18 cellular contexts compared by ENCODE assay signal in genomic region chr9:97518166-97518908, GRCh38. TPM values are rescaled to one million over a fixed set of nuclear protein-coding genes. Genes with fewer than 3 reads are reported as not detected.
DNase-seq lines count a peak whose midpoint lies in the region; ATAC-seq and TF ChIP-seq lines count a peak whose summit lies in the region.
"Had no signal": no experiment of that assay in that cellular context is flagged by ENCODE, and none has a peak within 500 bp of the region (broad histone marks: within the 10 kb centered on the region; RNA-seq: fewer than 3 reads in every experiment).

No MANE protein-coding gene starts in this region.

- H3K4me3 ChIP-seq in adrenal gland: no peak overlapping the region
- no peak overlapping the region for H3K4me3 ChIP-seq in mucosa of rectum (ENCODE audit: low read length in 2 of 2)

- H3K36me3 ChIP-seq in adrenal gland (replicated peaks in 1 of 2) (no peaks in the 10 kb centered on the region), mucosa of rectum (ENCODE audit: control insufficient read depth in 2 of 2, insufficient read depth in 2 of 2, low read length in 2 of 2) (no peaks in the 10 kb centered on the region)

- no peak for TF ChIP-seq CTCF in adrenal gland (IDR thresholded peaks at IDR 0.05)

- no peaks in the 10 kb centered on the region for H3K9me3 Mint-ChIP-seq in stimulated activated effector memory CD8-positive, alpha-beta T cell treated with anti-CD3 and anti-CD28 coated beads, Interleukin-12 subunit alpha, Interleukin-12 subunit beta, amount 100 ng/mL, for 72 hours
- H3K9me3 Mint-ChIP-seq in activated naive CD8-positive, alpha-beta T cell treated with anti-CD3 and anti-CD28 coated beads for 36 hours: no peaks in the 10 kb centered on the region
- H3K9me3 Mint-ChIP-seq: activated naive CD4-positive, alpha-beta T cell treated with anti-CD3 and anti-CD28 coated beads for 36 hours; CD4-positive, alpha-beta memory T cell; type B pancreatic cell had no signal

- intact Hi-C loops in adrenal gland (cut with DNase I): no loop called here

- WGBS in adrenal gland, 4 donors: 68 to 80% (median 70%) methylated on average over 9 of the region's 9 CpGs

- in situ Hi-C loops in G401 (cut with HindIII; ENCODE audit: low sequenced_read_pairs): no loop called here

- peak; percentile 20 for ATAC-seq in stimulated activated effector memory CD8-positive, alpha-beta T cell treated with anti-CD3 and anti-CD28 coated beads, Interleukin-12 subunit alpha, Interleukin-12 subunit beta, amount 100 ng/mL, for 72 hours
- ATAC-seq in GM18907 (IDR thresholded peaks at IDR 0.05; ENCODE audit: unreplicated experiment): no peak
- ATAC-seq in GM19395 (IDR thresholded peaks at IDR 0.05; ENCODE audit: unreplicated experiment): no peak

- H3K27ac ChIP-seq in adrenal gland (peak overlapping the region in 4 of 5 donors; percentile 32 to 78 (median 66)), mucosa of rectum (ENCODE audit: low read depth in 2 of 2, low read length in 2 of 2) (peak overlapping the region; percentile 6 to 17)
- H3K27ac ChIP-seq: foreskin keratinocyte had no signal

- H3K27me3 ChIP-seq in adrenal gland (no peaks in the 10 kb centered on the region), mucosa of rectum (ENCODE audit: control insufficient read depth in 2 of 2, insufficient read depth in 2 of 2, low read length in 2 of 2) (no peaks in the 10 kb centered on the region)

- H3K9me3 ChIP-seq in adrenal gland (replicated peaks in 1 of 3) (no peaks in the 10 kb centered on the region), mucosa of rectum (ENCODE audit: control insufficient read depth in 2 of 2, low read length in 2 of 2) (no peaks in the 10 kb centered on the region)

- peaks cover 41% of the 10 kb centered on the region for H3K27me3 Mint-ChIP-seq in activated naive CD8-positive, alpha-beta T cell treated with anti-CD3 and anti-CD28 coated beads for 36 hours

- DNase-seq in G401 (ENCODE audit: low spot score) (peak; percentile 35), adrenal gland (peak in 2 of 7 donors; percentile 20 to 51), iPS-NIHi11 (ENCODE audit: low spot score) (no peak)
- no peak for DNase-seq in stimulated activated effector memory CD8-positive, alpha-beta T cell treated with anti-CD3 and anti-CD28 coated beads, Interleukin-12 subunit alpha, Interleukin-12 subunit beta, amount 100 ng/mL, for 72 hours (ENCODE audit: low spot score in 2 of 2)
- DNase-seq in activated naive CD8-positive, alpha-beta T cell treated with anti-CD3 and anti-CD28 coated beads for 36 hours: no peak
- DNase-seq: activated CD4-positive, alpha-beta T cell treated with anti-CD3 and anti-CD28 coated beads, Interleukin-2, amount 50 U/mL, for 1 hour; activated naive CD4-positive, alpha-beta T cell treated with anti-CD3 and anti-CD28 coated beads for 36 hours; CD4-positive, alpha-beta memory T cell; MM.1S; naive B cell; posterior cingulate gyrus; RPMI8226; SW 1271 had no signal

- no peaks in the 10 kb centered on the region for H3K36me3 Mint-ChIP-seq in stimulated activated effector memory CD8-positive, alpha-beta T cell treated with anti-CD3 and anti-CD28 coated beads, Interleukin-12 subunit alpha, Interleukin-12 subunit beta, amount 100 ng/mL, for 72 hours
- H3K36me3 Mint-ChIP-seq in activated naive CD8-positive, alpha-beta T cell treated with anti-CD3 and anti-CD28 coated beads for 36 hours: no peaks in the 10 kb centered on the region
- H3K36me3 Mint-ChIP-seq: CD4-positive, alpha-beta memory T cell; naive B cell; type B pancreatic cell had no signal

- peaks cover 11 to 54% of the 10 kb centered on the region in 2 donors for H3K4me1 ChIP-seq in adrenal gland (replicated peaks in 1 of 2)
- peaks cover 0 to 5% of the 10 kb centered on the region in 2 donors for H3K4me1 ChIP-seq in mucosa of rectum (ENCODE audit: control insufficient read depth in 2 of 2, insufficient read depth in 2 of 2, low read length in 2 of 2)
- H3K4me1 ChIP-seq: foreskin keratinocyte had no signal

- TF ChIP-seq POLR2A in adrenal gland (IDR thresholded peaks at IDR 0.05): no peak

- peaks cover 8% of the 10 kb centered on the region for H3K4me1 Mint-ChIP-seq in stimulated activated effector memory CD8-positive, alpha-beta T cell treated with anti-CD3 and anti-CD28 coated beads, Interleukin-12 subunit alpha, Interleukin-12 subunit beta, amount 100 ng/mL, for 72 hours
- peaks cover 3% of the 10 kb centered on the region for H3K4me1 Mint-ChIP-seq in activated naive CD8-positive, alpha-beta T cell treated with anti-CD3 and anti-CD28 coated beads for 36 hours
- H3K4me1 Mint-ChIP-seq: naive B cell had no signal

- H3K9ac ChIP-seq in mucosa of rectum (ENCODE audit: low read depth in 1 of 2, low read length in 2 of 2): no peak overlapping the region

- no peak overlapping the region for H3K27ac Mint-ChIP-seq in stimulated activated effector memory CD8-positive, alpha-beta T cell treated with anti-CD3 and anti-CD28 coated beads, Interleukin-12 subunit alpha, Interleukin-12 subunit beta, amount 100 ng/mL, for 72 hours
- no peak overlapping the region for H3K27ac Mint-ChIP-seq in activated naive CD8-positive, alpha-beta T cell treated with anti-CD3 and anti-CD28 coated beads for 36 hours
- H3K27ac Mint-ChIP-seq: activated naive CD4-positive, alpha-beta T cell treated with anti-CD3 and anti-CD28 coated beads for 36 hours; naive B cell had no signal

- no peak overlapping the region for H3K4me3 Mint-ChIP-seq in stimulated activated effector memory CD8-positive, alpha-beta T cell treated with anti-CD3 and anti-CD28 coated beads, Interleukin-12 subunit alpha, Interleukin-12 subunit beta, amount 100 ng/mL, for 72 hours
- no peak overlapping the region for H3K4me3 Mint-ChIP-seq in activated naive CD8-positive, alpha-beta T cell treated with anti-CD3 and anti-CD28 coated beads for 36 hours
- H3K4me3 Mint-ChIP-seq: activated naive CD4-positive, alpha-beta T cell treated with anti-CD3 and anti-CD28 coated beads for 36 hours; CD4-positive, alpha-beta memory T cell had no signal

RNA-seq across cellular contexts. Expression of gene TMOD1, which starts 16.9 kb away (rescaled TPM):
- not detected in 2 replicates for total RNA-seq in G401 (2014; rRNA removed; shearing (Covaris generic))
- total RNA-seq in adrenal gland: 10 to 100 TPM; 51.5 to 91.2 (median 61.3) TPM
- polyA plus RNA-seq in adrenal gland: 10 to 100 TPM; 44.0 to 72.3 (median 59.4) TPM
- 1 to 10 TPM; 1.2 to 1.5 TPM for total RNA-seq in activated naive CD8-positive, alpha-beta T cell treated with anti-CD3 and anti-CD28 coated beads for 36 hours
- total RNA-seq: foreskin keratinocyte had no signal
- polyA plus RNA-seq: foreskin keratinocyte had no signal

Comparison
In these comparisons a context has a peak if more than half of its experiments do, and no peak if none do; other contexts are left out.
1. RNA of gene TMOD1, which starts 16.9 kb away (total RNA-seq): 51.5 to 91.2 TPM in adrenal gland; 1.2 to 1.5 TPM in activated naive CD8-positive, alpha-beta T cell treated with anti-CD3 and anti-CD28 coated beads for 36 hours and not detected in G401; every median in the first group is over 10 times any median in the second.